In the genomic region with DNA sequence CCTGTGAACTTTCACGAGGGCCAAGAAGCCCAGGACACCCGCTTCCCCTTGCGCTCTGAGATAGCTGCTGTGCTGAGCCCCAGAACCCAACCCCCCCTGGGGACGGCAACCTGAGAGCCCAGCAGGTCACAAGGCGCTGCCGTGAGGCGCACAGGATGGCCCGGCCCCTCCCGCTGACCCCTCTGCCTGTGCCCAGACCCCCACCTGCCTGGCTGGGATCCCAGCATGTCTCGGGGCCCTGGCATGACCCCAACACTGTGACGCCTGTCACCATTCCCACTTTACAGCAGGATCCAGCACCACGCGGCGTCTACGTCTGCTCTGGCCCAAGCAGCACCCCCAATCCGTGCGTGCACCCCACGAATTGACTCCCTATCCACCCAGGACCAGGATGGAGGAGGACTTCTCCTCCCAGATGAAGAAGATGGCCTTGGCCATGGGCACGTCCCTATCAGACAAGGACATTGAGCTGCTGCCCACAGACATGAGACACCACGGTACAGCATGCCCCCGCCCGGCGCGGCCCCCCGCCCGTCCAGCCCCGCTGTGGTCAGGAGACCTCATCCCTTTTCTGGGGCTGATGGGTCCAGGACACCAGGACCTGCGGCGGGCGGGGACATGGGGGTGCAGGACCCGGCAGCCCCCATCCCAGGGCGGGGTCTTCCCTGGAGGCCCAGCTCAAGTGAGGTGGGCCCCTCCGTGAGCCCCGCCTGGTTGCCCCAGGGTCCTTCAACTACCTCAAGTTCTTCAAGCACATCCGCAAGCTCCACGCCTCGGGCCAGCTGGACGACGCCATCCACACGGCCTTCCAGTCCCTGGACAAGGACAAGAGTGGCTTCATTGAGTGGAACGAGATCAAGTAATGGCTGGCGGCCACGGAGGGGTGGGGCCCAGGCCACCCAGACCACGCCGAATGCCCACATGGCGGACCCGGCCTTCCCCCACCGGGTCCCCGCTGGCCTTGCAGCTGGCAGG, we compare ENCODE assay signal across 8 cellular contexts. TPM values are rescaled to one million over a fixed set of nuclear protein-coding genes. Genes with fewer than 3 reads are reported as not detected.
"Had no signal": no experiment of that assay in that cellular context is flagged by ENCODE, and none has a peak within 500 bp of the region (broad histone marks: within the 10 kb centered on the region; RNA-seq: fewer than 3 reads in every experiment).

No MANE protein-coding gene starts in this region.

- H3K9me3 Mint-ChIP-seq: GM23338, H9 had no signal

- FAIRE-seq: H1, H54, HTR-8/SVneo had no signal

- H3K4me2 ChIP-seq: GM23338 had no signal

- DNase-seq: H9, HCEC 1CT, IMR-90 had no signal

- H3K4me3 ChIP-seq: GM23338 had no signal

- H2AFZ ChIP-seq: GM23338 had no signal

- H3K27ac Mint-ChIP-seq: GM23338, H9 had no signal

- ATAC-seq: GM23338 had no signal

RNA-seq across cellular contexts. Expression of gene PVALEF, which starts 15.8 kb away (rescaled TPM):
- total RNA-seq: GM23338, H1, H9, HT-29, IMR-90 had no signal
- polyA plus RNA-seq: GM23338, IMR-90 had no signal
